In genomic region chr5:171610053-171610452, GRCh38 we compare ENCODE assay signal across 23 cellular contexts.
A peak's percentile ranks its signal among the peaks of the same experiment; 100 is the strongest.
DNase-seq lines count a peak whose midpoint lies in the region; ATAC-seq, FAIRE-seq and TF ChIP-seq lines count a peak whose summit lies in the region.
"Had no signal": no experiment of that assay in that cellular context is flagged by ENCODE, and none has a peak within 500 bp of the region (broad histone marks: within the 10 kb centered on the region; RNA-seq: fewer than 3 reads in every experiment).

No MANE protein-coding gene starts in this region.

- H4K20me1 ChIP-seq in K562 (replicated peaks; ENCODE audit: control insufficient read depth, insufficient read depth, low read length) = no peaks in the 10 kb centered on the region
- H4K20me1 ChIP-seq: BLaER1 had no signal

- 0 out of 5 replicates have a peak, but pooled peaks cover 0 to under 1% of the 10 kb centered on the region in 2 experiments for H3K4me1 ChIP-seq in K562 (replicated peaks in 1 of 2; ENCODE audit: control insufficient read depth in 2 of 2, insufficient read depth in 2 of 2, low read length in 2 of 2)
- no peaks in the 10 kb centered on the region for H3K4me1 ChIP-seq in sigmoid colon
- H3K4me1 ChIP-seq: BLaER1, Caco-2 had no signal

- H3K4me3 ChIP-seq in K562 (no peak overlapping the region), sigmoid colon (no peak overlapping the region)
- H3K4me3 ChIP-seq: BLaER1, GM12878, GM23248 had no signal

- no peak for TF ChIP-seq EP300 in K562 (IDR thresholded peaks at IDR 0.05; ENCODE audit: low read length)
- TF ChIP-seq EP300 in sigmoid colon (IDR thresholded peaks at IDR 0.05) = no peak

- H3K36me3 ChIP-seq in K562 (ENCODE audit: control insufficient read depth, insufficient read depth, low read length) (no peaks in the 10 kb centered on the region), sigmoid colon (no peaks in the 10 kb centered on the region)
- H3K36me3 ChIP-seq: BLaER1 had no signal

- no peak for TF ChIP-seq RAD21 in K562 (CRISPR knock-in tag; conservative IDR thresholded peaks at IDR 0.05 in 1 of 2, IDR thresholded peaks at IDR 0.05 in 1 of 2)

- DNase-seq in DMS53 (lab: John Stamatoyannopoulos, UW) (peak; percentile 55), K562 (ENCODE audit: extremely low read depth in 1 of 4, low spot score in 3 of 4) (no peak), islet precursor cell (peak; percentile 16), sigmoid colon (peak; percentile 14), occipital lobe (lab: John Stamatoyannopoulos, UW) (no peak)
- DNase-seq: Caco-2; CD4-positive, CD25-positive, alpha-beta regulatory T cell; CD8-positive, alpha-beta T cell; DMS 273 treated with DMSO at 0.1 percent for 48 hours; EL; GDM1; GM23248; H7; HCEC 1CT had no signal

- BruUV-seq in K562 (replicated peaks; lab: Mats Ljungman, UMichigan) = no TSS peak

- 0% methylated on average over 1 of the region's 1 CpG for WGBS in K562 (ENCODE audit: insufficient coverage, low coverage, missing lambda C conversion rate)
- WGBS in sigmoid colon, 2 donors = 94 to 98% methylated on average over 1 of the region's 1 CpG

- TF ChIP-seq CTCF in K562 (IDR thresholded peaks at IDR 0.05 in 2 of 3, conservative IDR thresholded peaks at IDR 0.05 in 1 of 3; ENCODE audit: insufficient read depth in 2 of 3, low read depth in 1 of 3, low read length in 3 of 3) = no peak
- no peak for TF ChIP-seq CTCF in sigmoid colon (IDR thresholded peaks at IDR 0.05)

- H3K27me3 ChIP-seq in K562 (ENCODE audit: control insufficient read depth in 2 of 2, insufficient read depth in 2 of 2, low read length in 2 of 2) (peaks cover 6 to 16% of the 10 kb centered on the region in 2 experiments; a peak in 4 of 5 replicates), sigmoid colon (no peaks in the 10 kb centered on the region)
- H3K27me3 ChIP-seq: BLaER1 had no signal

- CTCF ChIA-PET in K562 (lab: Yijun Ruan, JAX; ENCODE audit: low intra/inter-chr PET ratio) = interaction anchor here (1.2 kb wide), 1 partner anchor 115 kb away, joined by 5 read pairs; no protein-coding TSS in a partner anchor

- H3K4me2 ChIP-seq in K562 (ENCODE audit: insufficient read depth, low read length) = no peak overlapping the region
- H3K4me2 ChIP-seq: BLaER1 had no signal

- in situ Hi-C loops in K562 (cut with MboI) = no loop called here

- intact Hi-C loops in K562 (cut with micrococcal nuclease) (no loop called here), sigmoid colon (cut with DNase I) (no loop called here)

- FAIRE-seq in K562 (lab: Jason Lieb, UNC) = no peak
- FAIRE-seq: A204.1, GM12878, GM18507, H1 had no signal

- POLR2A ChIA-PET in K562 (lab: Yijun Ruan, JAX) = interaction anchor here (1.0 kb wide), 1 partner anchor 9 kb away, joined by 4 read pairs; no protein-coding TSS in a partner anchor

- H3K9me3 ChIP-seq in K562 (replicated peaks; ENCODE audit: control insufficient read depth, insufficient read depth, low read depth, low read length) (no peaks in the 10 kb centered on the region), sigmoid colon (peaks cover 0 to 3% (median 0%) of the 10 kb centered on the region in 4 donors)
- H3K9me3 ChIP-seq: BLaER1 had no signal

- ATAC-seq in K562 (no peak), HG03520 (IDR thresholded peaks at IDR 0.05; ENCODE audit: unreplicated experiment) (no peak), GM21390 (IDR thresholded peaks at IDR 0.05; ENCODE audit: unreplicated experiment) (no peak)
- ATAC-seq: CD8-positive, alpha-beta T cell; GM12878 had no signal

- H3K79me2 ChIP-seq in K562 (ENCODE audit: control insufficient read depth, insufficient read depth, low read length) = no peaks in the 10 kb centered on the region

- H2AFZ ChIP-seq in K562 (ENCODE audit: low read depth, low read length) = no peak overlapping the region
- H2AFZ ChIP-seq: GM23248 had no signal

- H3K9ac ChIP-seq in K562 (ENCODE audit: insufficient read depth in 1 of 2, low read depth in 2 of 2, low read length in 2 of 2) = no peak overlapping the region
- H3K9ac ChIP-seq: BLaER1, GM23248 had no signal

- no peak for TF ChIP-seq POLR2A in K562 (conservative IDR thresholded peaks at IDR 0.05)
- TF ChIP-seq POLR2A in sigmoid colon (IDR thresholded peaks at IDR 0.05) = no peak

- no peaks in the 10 kb centered on the region for H3K9me1 ChIP-seq in K562 (ENCODE audit: control insufficient read depth, insufficient read depth, low read length)

- H3K27ac ChIP-seq in K562 (ENCODE audit: extremely low read depth, low read depth, low read length) (no peak overlapping the region), sigmoid colon (no peak overlapping the region)
- H3K27ac ChIP-seq: 22Rv1, BLaER1, C4-2B, GM23248 had no signal

TF ChIP-seq in K562, 482 proteins besides CTCF, POLR2A, EP300 and RAD21:
- TF ChIP-seq FOXM1 (IDR thresholded peaks at IDR 0.05; ENCODE audit: low read depth) = no peak
- no peak for TF ChIP-seq FOXM1 (CRISPR knock-in tag; IDR thresholded peaks at IDR 0.05; ENCODE audit: low read depth)
- TF ChIP-seq NR2C2 (CRISPR knock-in tag; IDR thresholded peaks at IDR 0.05) = no peak
- 0 out of 2 replicates have a peak, but pooled peaks have one; percentile 16 for TF ChIP-seq NR2C2 (tag; IDR thresholded peaks at IDR 0.05)

Comparison
In these comparisons a context has a peak if more than half of its experiments do, and no peak if none do; other contexts are left out.
1. DNase-seq: peak in DMS53 (single experiment), islet precursor cell (single experiment) and sigmoid colon (single experiment); none in K562 (0 of 4) and occipital lobe (single experiment).